In the genomic region with DNA sequence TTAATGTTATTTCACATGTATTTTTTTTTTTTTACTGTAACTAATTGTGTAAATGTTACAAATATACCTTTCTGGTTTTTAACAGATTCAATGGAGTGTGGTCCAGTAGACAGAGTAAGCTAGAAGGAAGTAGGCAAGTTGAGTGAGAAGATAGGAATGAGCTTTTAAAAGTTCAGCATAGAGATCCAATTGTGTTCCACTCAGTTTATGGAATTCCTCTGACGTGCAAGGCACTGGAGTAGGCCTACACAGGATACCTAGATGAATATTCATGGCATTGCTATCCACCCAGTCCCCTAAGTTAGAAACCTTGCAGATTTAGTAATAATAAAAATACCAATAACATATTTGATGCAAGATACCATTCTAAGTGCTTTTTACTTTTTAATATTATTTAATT, we compare ENCODE assay signal across 17 cellular contexts.
A peak's percentile ranks its signal among the peaks of the same experiment; 100 is the strongest.
DNase-seq lines count a peak whose midpoint lies in the region.
"Had no signal": no experiment of that assay in that cellular context is flagged by ENCODE, and none has a peak within 500 bp of the region (broad histone marks: within the 10 kb centered on the region; RNA-seq: fewer than 3 reads in every experiment).

No MANE protein-coding gene starts in this region.

- peak; percentile 20 for DNase-seq in EH (ENCODE audit: low read depth)
- DNase-seq in HT1080 (ENCODE audit: low read depth): peak; percentile 18
- DNase-seq in amniotic epithelial cell (ENCODE audit: low read depth): peak; percentile 19
- DNase-seq in superior temporal gyrus (ENCODE audit: extremely low spot score): peak; percentile 4
- DNase-seq in NCI-H1048 (lab: John Stamatoyannopoulos, UW): no peak
- no peak for DNase-seq in amygdala (lab: John Stamatoyannopoulos, UW)
- DNase-seq in NCI-H1105 (lab: John Stamatoyannopoulos, UW): no peak
- DNase-seq: AML-193; CD4-positive, alpha-beta T cell; COR-L47; DMS53; GF-D8; Karpas-422; MV-4-11; NCI-H2029; NCI-H526 treated with DMSO at 0.1 percent for 48 hours; Peyer's patch had no signal

Comparison
In these comparisons a context has a peak if more than half of its experiments do, and no peak if none do; other contexts are left out.
1. DNase-seq: peak in EH (single experiment), HT1080 (single experiment), amniotic epithelial cell (single experiment) and superior temporal gyrus (single experiment); none in NCI-H1048 (single experiment), amygdala (0 of 56) and NCI-H1105 (single experiment).